ENCODE assay signal across 1 cellular context in genomic region chr21:28337319-28337718, GRCh38.
TF ChIP-seq lines count a peak whose summit lies in the region.

No MANE protein-coding gene starts in this region.

TF ChIP-seq in HepG2, 621 proteins besides CTCF, POLR2A, EP300 and RAD21 (continued from another document):
- TF ChIP-seq GRHL1 (CRISPR knock-in tag; conservative IDR thresholded peaks at IDR 0.05) (no peak), ZNF891 (CRISPR knock-in tag; IDR thresholded peaks at IDR 0.05) (no peak), STAG1 (CRISPR knock-in tag; IDR thresholded peaks at IDR 0.05) (peak; percentile 66), CHD4 (IDR thresholded peaks at IDR 0.05; ENCODE audit: borderline replicate concordance, low read length) (no peak)
